Comparison of ENCODE assay signal across 8 cellular contexts in genomic region chr5:111735829-111736228, GRCh38. TPM values are rescaled to one million over a fixed set of nuclear protein-coding genes. Genes with fewer than 3 reads are reported as not detected.
DNase-seq lines count a peak whose midpoint lies in the region; ATAC-seq, FAIRE-seq and TF ChIP-seq lines count a peak whose summit lies in the region.

No MANE protein-coding gene starts in this region.

- H2AK5ac ChIP-seq in mesenchymal stem cell (ENCODE audit: low read length, severe bottlenecking): no peak overlapping the region

- H3K4me1 ChIP-seq in GM12878 (ENCODE audit: control insufficient read depth, insufficient read depth, low read length): no peaks in the 10 kb centered on the region
- H3K4me1 ChIP-seq in mesenchymal stem cell (ENCODE audit: control insufficient read depth, insufficient read depth, low read depth, low read length): peaks cover 4% of the 10 kb centered on the region
- peaks cover 0 to 34% (median 3%) of the 10 kb centered on the region in 4 donors for H3K4me1 ChIP-seq in tibial nerve

- no peak for FAIRE-seq in GM12878 (lab: Jason Lieb, UNC)

- TF ChIP-seq EP300 in GM12878 (IDR thresholded peaks at IDR 0.05; ENCODE audit: borderline replicate concordance in 1 of 2, control insufficient read depth in 1 of 2, low read depth in 2 of 2, low read length in 2 of 2) (no peak), tibial nerve (IDR thresholded peaks at IDR 0.05) (no peak)

- WGBS in GM12878 (ENCODE audit: insufficient coverage, insufficient replicate concordance, low lambda C conversion rate, missing lambda C conversion rate): 76% methylated on average over 4 of the region's 4 CpGs
- WGBS in mesenchymal stem cell: 0% methylated on average over 3 of the region's 4 CpGs
- WGBS in tibial nerve, 2 donors: 53 to 60% methylated on average over 4 of the region's 4 CpGs

- no peak for TF ChIP-seq RAD21 in GM12878 (IDR thresholded peaks at IDR 0.05; ENCODE audit: insufficient read depth, low read depth, low read length)

- no peak overlapping the region for H4K8ac ChIP-seq in mesenchymal stem cell (ENCODE audit: low read length)

- TF ChIP-seq CTCF in GM12878 (IDR thresholded peaks at IDR 0.05 in 2 of 3, conservative IDR thresholded peaks at IDR 0.05 in 1 of 3; ENCODE audit: control insufficient read depth in 2 of 3, extremely low read depth in 1 of 3, insufficient read depth in 1 of 3, low read depth in 3 of 3, low read length in 3 of 3): no peak
- no peak for TF ChIP-seq CTCF in tibial nerve (IDR thresholded peaks at IDR 0.05)

- no peak overlapping the region for H3K4ac ChIP-seq in mesenchymal stem cell (ENCODE audit: low read depth in 1 of 2, low read length in 2 of 2)

- peaks cover 7% of the 10 kb centered on the region for H3K79me1 ChIP-seq in mesenchymal stem cell (replicated peaks; ENCODE audit: low read length, poor library complexity, severe bottlenecking)

- no peak overlapping the region for H3K23ac ChIP-seq in mesenchymal stem cell (ENCODE audit: low read length in 2 of 2)

- RAD21 ChIA-PET in GM12878 (lab: Charles Lee; ENCODE audit: unreplicated experiment): interaction anchor here (0.9 kb wide), 1 partner anchor 19 kb away, joined by 3 read pairs; no protein-coding TSS in a partner anchor

- peak; percentile 34 for DNase-seq in ACHN
- peak; percentile 79 for DNase-seq in HT1080 (ENCODE audit: low read depth)
- no peak for DNase-seq in GM12878 (ENCODE audit: low read depth, low spot score)
- DNase-seq in mesenchymal stem cell: peak; percentile 94
- DNase-seq in tibial nerve (ENCODE audit: low spot score in 2 of 2): no peak
- no peak for DNase-seq in COLO829 (ENCODE audit: low spot score)

- H4K91ac ChIP-seq in mesenchymal stem cell (ENCODE audit: low read length): no peak overlapping the region

- no peaks in the 10 kb centered on the region for H3K79me2 ChIP-seq in GM12878 (ENCODE audit: control insufficient read depth, insufficient read depth, low read length)

- H3K27me3 ChIP-seq in GM12878 (replicated peaks in 1 of 2; ENCODE audit: control insufficient read depth in 2 of 2, insufficient read depth in 2 of 2, low read length in 1 of 2): no peaks in the 10 kb centered on the region
- no peaks in the 10 kb centered on the region for H3K27me3 ChIP-seq in mesenchymal stem cell (ENCODE audit: control insufficient read depth in 1 of 2, insufficient read depth in 1 of 2, low read length in 2 of 2)
- no peaks in the 10 kb centered on the region for H3K27me3 ChIP-seq in tibial nerve

- H3K9me3 ChIP-seq in GM12878 (replicated peaks; ENCODE audit: control insufficient read depth, insufficient read depth, low read length) (no peaks in the 10 kb centered on the region), mesenchymal stem cell (ENCODE audit: control insufficient read depth, low read length) (no peaks in the 10 kb centered on the region), tibial nerve (no peaks in the 10 kb centered on the region)

- no peak overlapping the region for H2AFZ ChIP-seq in GM12878 (ENCODE audit: control insufficient read depth, low read depth, low read length)
- no peak overlapping the region for H2AFZ ChIP-seq in mesenchymal stem cell (ENCODE audit: low read depth, low read length)

- no peak overlapping the region for H3K18ac ChIP-seq in mesenchymal stem cell (ENCODE audit: low read depth in 1 of 2, low read length in 2 of 2)

- SMC1A ChIA-PET in GM12878 (lab: Charles Lee; ENCODE audit: uncharacterized antibody, unreplicated experiment): interaction anchor here (0.5 to 2.2 kb wide), 6 partner anchors 14 to 410 kb away, joined by 3 to 8 read pairs (median 4); no protein-coding TSS in a partner anchor

- H3K27ac ChIP-seq in GM12878 (ENCODE audit: control insufficient read depth, insufficient read depth) (no peak overlapping the region), mesenchymal stem cell (ENCODE audit: low read length, poor library complexity, severe bottlenecking) (no peak overlapping the region), tibial nerve (no peak overlapping the region)

- H3K36me3 ChIP-seq in GM12878 (ENCODE audit: control insufficient read depth in 2 of 2, insufficient read depth in 2 of 2, low read length in 1 of 2): peaks cover 3 to 5% of the 10 kb centered on the region in 2 experiments; a peak in 3 of 4 replicates
- H3K36me3 ChIP-seq in mesenchymal stem cell (ENCODE audit: control insufficient read depth in 1 of 2, insufficient read depth in 2 of 2, low read depth in 1 of 2, low read length in 2 of 2): peaks cover 16 to 43% of the 10 kb centered on the region in 2 experiments
- peaks cover 0 to 6% (median 0%) of the 10 kb centered on the region in 3 donors for H3K36me3 ChIP-seq in tibial nerve

- no TSS peak for BruUV-seq in GM12878 (replicated peaks; lab: Mats Ljungman, UMichigan)

- TF ChIP-seq POLR2A in GM12878 (IDR thresholded peaks at IDR 0.05; ENCODE audit: low read depth, low read length) (no peak), tibial nerve (IDR thresholded peaks at IDR 0.05) (no peak)

- no peak overlapping the region for H3K9ac ChIP-seq in GM12878 (ENCODE audit: control insufficient read depth, insufficient read depth, low read length)
- peak overlapping the region; percentile 50 for H3K9ac ChIP-seq in mesenchymal stem cell (ENCODE audit: low read length)

- H4K20me1 ChIP-seq in GM12878 (ENCODE audit: control insufficient read depth, insufficient read depth): no peaks in the 10 kb centered on the region

- H2BK5ac ChIP-seq in mesenchymal stem cell (ENCODE audit: low read depth, low read length, poor library complexity, severe bottlenecking): no peak overlapping the region

- H3K4me2 ChIP-seq in GM12878 (ENCODE audit: control insufficient read depth, insufficient read depth): no peak overlapping the region
- H3K4me2 ChIP-seq in mesenchymal stem cell (ENCODE audit: low read length, poor library complexity, severe bottlenecking): no peak overlapping the region

- no peak overlapping the region for H3K14ac ChIP-seq in mesenchymal stem cell (ENCODE audit: low read length in 2 of 2)

- no peak overlapping the region for H2BK12ac ChIP-seq in mesenchymal stem cell (ENCODE audit: low read length in 2 of 2)

- H3K4me3 ChIP-seq in GM12878: no peak overlapping the region
- peak overlapping the region in 1 of 2 experiments; percentile 33 for H3K4me3 ChIP-seq in mesenchymal stem cell (ENCODE audit: insufficient read depth in 1 of 2, low read depth in 1 of 2, low read length in 2 of 2)
- no peak overlapping the region for H3K4me3 ChIP-seq in tibial nerve

- CTCF ChIA-PET in GM12878 (lab: Yijun Ruan, JAX): interaction anchor here (0.8 to 1.7 kb wide), 4 partner anchors 19 to 204 kb away, joined by 3 to 5 read pairs (median 3); no protein-coding TSS in a partner anchor

- POLR2A ChIA-PET in GM12878 (lab: Charles Lee): interaction anchor here (0.6 kb wide), 1 partner anchor 523 kb away, joined by 3 read pairs; no protein-coding TSS in a partner anchor

- intact Hi-C loops in GM12878 (cut with micrococcal nuclease; ENCODE audit: unreplicated experiment): no loop called here

- H2BK15ac ChIP-seq in mesenchymal stem cell (ENCODE audit: low read depth, poor library complexity, severe bottlenecking): no peak overlapping the region

- ATAC-seq in GM12878 (peak; percentile 38), HG03045 (IDR thresholded peaks at IDR 0.05; ENCODE audit: unreplicated experiment) (no peak), HG03175 (IDR thresholded peaks at IDR 0.05; ENCODE audit: unreplicated experiment) (no peak)

- no peak overlapping the region for H2BK120ac ChIP-seq in mesenchymal stem cell (ENCODE audit: low read depth, low read length)

- in situ Hi-C loops in ACHN (cut with HindIII; ENCODE audit: low pct_ligation_motif_present, low pct_unique_long_range_greater_than_20kb, low sequenced_read_pairs) (no loop called here), GM12878 (cut with MboI) (no loop called here)

TF ChIP-seq in GM12878, 131 proteins besides CTCF, POLR2A, EP300 and RAD21 (continues in another document):
- TF ChIP-seq IKZF2 (IDR thresholded peaks at IDR 0.05): no peak

RNA-seq across cellular contexts. Expression of gene NREP, which starts 21.2 kb away (rescaled TPM):
- total RNA-seq in HT1080 (2014; rRNA removed; shearing (Covaris generic)): 12.0 and 14.0 TPM in 2 replicates
- 19.8 and 22.1 TPM in 2 replicates for polyA plus RNA-seq in HT1080 (2015; cell fraction: cytosol; rRNA removed)
- 41.4 and 51.2 TPM in 2 replicates for polyA plus RNA-seq in HT1080 (2015; cell fraction: nucleus; rRNA removed)
- total RNA-seq in GM12878 (2013; cell fraction: nucleolus; rRNA removed): 278 and 296 TPM in 2 replicates
- 25.4 and 31.3 TPM in 2 replicates for total RNA-seq in GM12878 (2014; rRNA removed)
- 33.4 and 34.4 TPM in 2 replicates for total RNA-seq in GM12878 (2014; rRNA removed; fragmentation: Illumina TruSeq; extraction: Trizol)
- 32.9 and 34.5 TPM in 2 replicates for total RNA-seq in GM12878 (2021)
- polyA plus RNA-seq in GM12878 (2011; ENCODE audit: low read depth): 20.6 TPM
- polyA plus RNA-seq in GM12878 (2011; rRNA removed): 117 and 138 TPM in 2 replicates
- polyA plus RNA-seq in GM12878 (2011; cell fraction: cytosol; rRNA removed): 55.0 and 62.5 TPM in 2 replicates
- 88.3 and 109 TPM in 2 replicates for polyA plus RNA-seq in GM12878 (2011; cell fraction: nucleus; rRNA removed)
- polyA plus RNA-seq in GM12878 (2012): 27.9 and 35.5 TPM in 2 replicates
- polyA plus RNA-seq in GM12878 (2014; fragmentation: Illumina TruSeq; extraction: Trizol): 59.7 and 76.3 TPM in 2 replicates
- polyA plus RNA-seq in GM12878 (2014; fragmentation: Nextera tagmentation; extraction: Ambion mirVana): 10 to 100 TPM; 20.6 to 21.0 TPM
- polyA plus RNA-seq in GM12878 (2014; rRNA removed): 30.9 and 32.6 TPM in 2 replicates
- polyA plus RNA-seq in GM12878 (2016; fragmentation: Nextera tagmentation; extraction: Ambion mirVana): 10 to 100 TPM; 29.0 to 41.5 TPM
- 49.8 and 55.4 TPM in 2 replicates for polyA minus RNA-seq in GM12878 (2011; rRNA and poly(A)+ RNA removed)
- polyA minus RNA-seq in GM12878 (2011; cell fraction: cytosol; rRNA and poly(A)+ RNA removed): 16.6 and 19.8 TPM in 2 replicates
- 131 and 133 TPM in 2 replicates for polyA minus RNA-seq in GM12878 (2011; cell fraction: nucleus; rRNA and poly(A)+ RNA removed)
- polyA plus RNA-seq in mesenchymal stem cell (2013, experiment 1 of 2): 303 TPM
- 305 TPM for polyA plus RNA-seq in mesenchymal stem cell (2013, experiment 2 of 2)
- 10 to 100 TPM in 2 of 4 donors, 1 to 10 TPM in 2; 3.3 to 18.0 (median 11.3) TPM for total RNA-seq in tibial nerve

Comparison
In these comparisons a context has a peak if more than half of its experiments do, and no peak if none do; other contexts are left out.
1. DNase-seq: peak in ACHN (single experiment), HT1080 (single experiment) and mesenchymal stem cell (single experiment); none in GM12878 (single experiment), tibial nerve (0 of 2) and COLO829 (single experiment).